In genomic region chr3:171187706-171188290, GRCh38 we compare ENCODE assay signal across 8 cellular contexts.
DNase-seq lines count a peak whose midpoint lies in the region; ATAC-seq and TF ChIP-seq lines count a peak whose summit lies in the region.

No MANE protein-coding gene starts in this region.

- CTCF ChIA-PET in PC-9 (lab: Charles Lee) = interaction anchor here (1.3 kb wide), 1 partner anchor 378 kb away, joined by 3 read pairs; no protein-coding TSS in a partner anchor

- peaks cover 44% of the 10 kb centered on the region for H3K4me1 ChIP-seq in PC-9 (replicated peaks; ENCODE audit: insufficient read depth)

- WGBS in lower leg skin, 2 donors = 55 to 58% methylated on average over 5 of the region's 5 CpGs

- H3K4me3 ChIP-seq in HL-60 (replicated peaks; ENCODE audit: insufficient read depth, low read length) (no peak overlapping the region), PC-9 (no peak overlapping the region), epithelial cell of proximal tubule (ENCODE audit: low read depth, low read length) (no peak overlapping the region), neural cell (ENCODE audit: low read length) (no peak overlapping the region), lower leg skin (ENCODE audit: low read depth, poor library complexity, severe bottlenecking) (no peak overlapping the region)

- intact Hi-C loops in natural killer cell (cut with micrococcal nuclease) (loop anchor here (1.0 to 10.0 kb wide), 2 partner anchors 267 to 380 kb away; no protein-coding TSS in a partner anchor), PC-9 (cut with micrococcal nuclease; ENCODE audit: unreplicated experiment) (loop anchor here (1.0 to 10.0 kb wide), 4 partner anchors 223 to 585 kb away; partner anchors contain the start of gene TNIK), lower leg skin (cut with DNase I; ENCODE audit: low total_unique reads) (no loop called here)

- H3K9me3 ChIP-seq in PC-9 (ENCODE audit: insufficient read depth, low read depth) (no peaks in the 10 kb centered on the region), neural cell (ENCODE audit: low read length) (no peaks in the 10 kb centered on the region)

- TF ChIP-seq RAD21 in neural cell (conservative IDR thresholded peaks at IDR 0.05) = peak; percentile 72

- no peak overlapping the region for H3K27ac Mint-ChIP-seq in natural killer cell
- H3K27ac Mint-ChIP-seq in natural killer cell treated with Interleukin-12 subunit alpha and Interleukin-12 subunit beta and Interleukin-15 and Interleukin-18, amount 100 ng/mL, for 72 hours = peak overlapping the region in 1 of 2 donors; percentile 40

- no peaks in the 10 kb centered on the region for H3K9me2 ChIP-seq in PC-9 (ENCODE audit: insufficient read depth)
- H3K9me2 ChIP-seq in neural cell (ENCODE audit: insufficient read depth, low read length) = no peaks in the 10 kb centered on the region

- H3K36me3 ChIP-seq in PC-9 (ENCODE audit: low read depth) (peaks cover 16% of the 10 kb centered on the region; the same call in 1 of the 2 replicates), neural cell (ENCODE audit: insufficient read depth, low read length) (peaks cover 5% of the 10 kb centered on the region)

- H4K20me1 ChIP-seq in PC-9 (ENCODE audit: insufficient read depth) (no peaks in the 10 kb centered on the region), neural cell (ENCODE audit: insufficient read depth) (no peaks in the 10 kb centered on the region)

- POLR2A ChIA-PET in PC-9 (lab: Charles Lee; ENCODE audit: unreplicated experiment) = no interaction called here

- H3F3A ChIP-seq in PC-9 (ENCODE audit: insufficient read depth, low read depth) = peaks cover 15% of the 10 kb centered on the region
- H3F3A ChIP-seq in neural cell (ENCODE audit: insufficient read depth, low read length, poor library complexity, severe bottlenecking) = no peaks in the 10 kb centered on the region

- H3K4me1 Mint-ChIP-seq in natural killer cell = peaks cover 11 to 14% of the 10 kb centered on the region in 2 donors
- H3K4me1 Mint-ChIP-seq in natural killer cell treated with Interleukin-12 subunit alpha and Interleukin-12 subunit beta and Interleukin-15 and Interleukin-18, amount 100 ng/mL, for 72 hours (ENCODE audit: low read depth in 2 of 2) = peaks cover 44 to 54% of the 10 kb centered on the region in 2 donors

- H3K9me3 Mint-ChIP-seq in natural killer cell = no peaks in the 10 kb centered on the region
- H3K9me3 Mint-ChIP-seq in natural killer cell treated with Interleukin-12 subunit alpha and Interleukin-12 subunit beta and Interleukin-15 and Interleukin-18, amount 100 ng/mL, for 72 hours = no peaks in the 10 kb centered on the region

- H3K27me3 ChIP-seq in HL-60 (ENCODE audit: insufficient read depth, poor library complexity, severe bottlenecking) (no peaks in the 10 kb centered on the region), PC-9 (ENCODE audit: insufficient read depth, low read depth) (no peaks in the 10 kb centered on the region), neural cell (ENCODE audit: insufficient read depth, low read depth, low read length) (peaks cover 20% of the 10 kb centered on the region)

- no peak for TF ChIP-seq POLR2A in lower leg skin (IDR thresholded peaks at IDR 0.05)

- H3K4me2 ChIP-seq in PC-9 (no peak overlapping the region), neural cell (ENCODE audit: low read length) (no peak overlapping the region)

- peaks cover 13% of the 10 kb centered on the region for H3K36me3 Mint-ChIP-seq in natural killer cell
- H3K36me3 Mint-ChIP-seq in natural killer cell treated with Interleukin-12 subunit alpha and Interleukin-12 subunit beta and Interleukin-15 and Interleukin-18, amount 100 ng/mL, for 72 hours = peaks cover 10% of the 10 kb centered on the region

- no peak for DNase-seq in natural killer cell
- DNase-seq in natural killer cell treated with Interleukin-12 subunit alpha and Interleukin-12 subunit beta and Interleukin-15 and Interleukin-18, amount 100 ng/mL, for 72 hours (ENCODE audit: low spot score) = no peak
- peak in 1 of 2 experiments; percentile 21 for DNase-seq in HL-60 (ENCODE audit: low read depth in 1 of 2, low spot score in 1 of 2)
- DNase-seq in PC-9 = peak in 1 of 2 experiments; percentile 50
- no peak for DNase-seq in epithelial cell of proximal tubule (ENCODE audit: low read depth)
- no peak for DNase-seq in lower leg skin (ENCODE audit: low spot score in 2 of 2)

- no peaks in the 10 kb centered on the region for H3K27me3 Mint-ChIP-seq in natural killer cell (ENCODE audit: low read depth in 2 of 2)
- H3K27me3 Mint-ChIP-seq in natural killer cell treated with Interleukin-12 subunit alpha and Interleukin-12 subunit beta and Interleukin-15 and Interleukin-18, amount 100 ng/mL, for 72 hours = no peaks in the 10 kb centered on the region

- TF ChIP-seq CTCF in natural killer cell (IDR thresholded peaks at IDR 0.05) = peak; percentile 61
- TF ChIP-seq CTCF in HL-60 (IDR thresholded peaks at IDR 0.05; ENCODE audit: insufficient read depth, low read length) = peak; percentile 17
- TF ChIP-seq CTCF in PC-9 (conservative IDR thresholded peaks at IDR 0.05) = peak; percentile 81
- TF ChIP-seq CTCF in epithelial cell of proximal tubule (conservative IDR thresholded peaks at IDR 0.05; ENCODE audit: low read depth, low read length) = peak; percentile 75
- peak; percentile 67 for TF ChIP-seq CTCF in neural cell (IDR thresholded peaks at IDR 0.05; ENCODE audit: poor library complexity, severe bottlenecking)
- no peak for TF ChIP-seq CTCF in lower leg skin (IDR thresholded peaks at IDR 0.05)

- H3K4me3 Mint-ChIP-seq in natural killer cell = no peak overlapping the region
- H3K4me3 Mint-ChIP-seq in natural killer cell treated with Interleukin-12 subunit alpha and Interleukin-12 subunit beta and Interleukin-15 and Interleukin-18, amount 100 ng/mL, for 72 hours = no peak overlapping the region

- H2AFZ ChIP-seq in PC-9 = no peak overlapping the region
- no peak overlapping the region for H2AFZ ChIP-seq in neural cell (ENCODE audit: low read depth, low read length)

- no peak for TF ChIP-seq EP300 in neural cell (conservative IDR thresholded peaks at IDR 0.05; ENCODE audit: poor library complexity, severe bottlenecking)

- H3K27ac ChIP-seq in HL-60 (replicated peaks) (no peak overlapping the region), PC-9 (no peak overlapping the region), neural cell (ENCODE audit: low read length) (no peak overlapping the region)

- no TSS peak for BruUV-seq in PC-9 (replicated peaks; lab: Mats Ljungman, UMichigan)

- ATAC-seq in natural killer cell = peak in 2 of 3 donors; percentile 64 to 66
- ATAC-seq in natural killer cell treated with Interleukin-12 subunit alpha and Interleukin-12 subunit beta and Interleukin-15 and Interleukin-18, amount 100 ng/mL, for 72 hours = no peak
- no peak for ATAC-seq in GM21515 (IDR thresholded peaks at IDR 0.05; ENCODE audit: unreplicated experiment)

- H3K79me2 ChIP-seq in PC-9 (ENCODE audit: low read depth) (no peaks in the 10 kb centered on the region), neural cell (replicated peaks; ENCODE audit: insufficient read depth, low read length) (no peaks in the 10 kb centered on the region)

- H3K9ac ChIP-seq in neural cell (ENCODE audit: low read length) = no peak overlapping the region

TF ChIP-seq in neural cell, 6 proteins besides CTCF, POLR2A, EP300 and RAD21:
- TF ChIP-seq SMC3 (conservative IDR thresholded peaks at IDR 0.05; ENCODE audit: poor library complexity) = peak; percentile 80
- TF ChIP-seq EZH2 (IDR thresholded peaks at IDR 0.05; ENCODE audit: borderline replicate concordance, insufficient read depth, low read length, poor library complexity, severe bottlenecking) = no peak

Comparison
In these comparisons a context has a peak if more than half of its experiments do, and no peak if none do; other contexts are left out.
1. ATAC-seq: peak in natural killer cell (2 of 3); none in natural killer cell treated with Interleukin-12 subunit alpha and Interleukin-12 subunit beta and Interleukin-15 and Interleukin-18, amount 100 ng/mL, for 72 hours (0 of 2) and GM21515 (single experiment).
2. CTCF ChIP-seq: peak in natural killer cell (single experiment), HL-60 (single experiment), PC-9 (single experiment), epithelial cell of proximal tubule (single experiment) and neural cell (single experiment); none in lower leg skin (0 of 3).